In the genomic region with DNA sequence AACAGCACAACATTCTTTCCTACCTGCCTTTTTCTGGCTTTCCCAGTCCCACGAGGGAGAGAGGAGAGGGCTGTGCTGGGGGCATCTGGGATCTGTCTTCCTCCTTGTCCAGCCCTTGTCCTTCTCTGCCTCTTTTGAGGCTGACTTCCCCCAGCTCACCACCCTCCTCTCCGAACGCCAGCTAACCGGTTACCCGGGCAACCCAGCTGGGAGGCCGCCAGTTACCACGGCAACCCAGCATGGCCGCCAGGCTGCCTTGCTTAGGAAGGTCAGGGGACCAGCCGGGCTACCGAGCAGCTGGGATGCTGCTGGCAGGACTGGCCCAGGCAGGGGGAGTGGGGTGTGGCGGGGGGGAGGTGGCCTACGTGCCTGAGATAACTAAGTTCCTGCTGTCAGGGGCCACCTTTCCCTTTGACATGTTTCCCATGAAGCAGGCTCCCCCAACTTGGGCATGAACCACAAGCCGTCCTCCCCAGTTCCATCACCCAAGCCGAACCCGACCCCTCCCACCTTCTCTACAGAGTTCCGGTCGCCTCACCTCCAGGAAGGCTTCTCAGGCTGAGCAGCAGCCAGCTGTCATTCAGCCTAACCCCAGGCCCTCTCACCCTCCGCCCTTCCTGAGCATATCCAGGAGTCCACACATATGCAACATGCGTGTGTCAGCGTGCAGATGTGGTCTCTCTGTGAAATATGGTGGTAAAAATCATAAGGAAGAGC, we compare ENCODE assay signal across 9 cellular contexts. TPM values are rescaled to one million over a fixed set of nuclear protein-coding genes. Genes with fewer than 3 reads are reported as not detected.
DNase-seq lines count a peak whose midpoint lies in the region; ATAC-seq, FAIRE-seq and TF ChIP-seq lines count a peak whose summit lies in the region.
"Had no signal": no experiment of that assay in that cellular context is flagged by ENCODE, and none has a peak within 500 bp of the region (broad histone marks: within the 10 kb centered on the region; RNA-seq: fewer than 3 reads in every experiment).

No MANE protein-coding gene starts in this region.

- intact Hi-C loops in left ventricle myocardium superior (cut with micrococcal nuclease): no loop called here

- no peak for TF ChIP-seq CTCF in HFF-Myc (IDR thresholded peaks at IDR 0.05; ENCODE audit: low read depth, low read length, missing control alignments)

- no peak for FAIRE-seq in GM12891 (lab: Jason Lieb, UNC)

- H3K4me3 ChIP-seq in HFF-Myc (replicated peaks; ENCODE audit: low read depth, low read length): no peak overlapping the region
- H3K4me3 ChIP-seq: gastrocnemius medialis had no signal

- TF ChIP-seq POLR2A in GM12891 (IDR thresholded peaks at IDR 0.05; ENCODE audit: low read depth, low read length): no peak

- DNase-seq in HFF-Myc (ENCODE audit: extremely low read depth, low read depth) (peak; percentile 15), left ventricle myocardium superior (peak; percentile 88), putamen (ENCODE audit: low spot score) (peak; percentile 81), GM12891 (ENCODE audit: insufficient read length, low spot score) (no peak), OCI-M1 (lab: John Stamatoyannopoulos, UW) (no peak)

- ATAC-seq in SK-N-SH treated with all-trans-retinoic acid at 6 μM for 48 hours (peak; percentile 88), left ventricle myocardium superior (peak; percentile 52), GM19455 (IDR thresholded peaks at IDR 0.05; ENCODE audit: unreplicated experiment) (no peak), GM18868 (IDR thresholded peaks at IDR 0.05; ENCODE audit: unreplicated experiment) (no peak)
- ATAC-seq: gastrocnemius medialis had no signal

TF ChIP-seq in SK-N-SH treated with all-trans-retinoic acid at 6 μM for 48 hours, 23 proteins besides CTCF, POLR2A, EP300 and RAD21:
- no peak for TF ChIP-seq PPARA (CRISPR knock-in tag; IDR thresholded peaks at IDR 0.05; ENCODE audit: borderline replicate concordance)
- no peak for TF ChIP-seq TCF4 (CRISPR knock-in tag; IDR thresholded peaks at IDR 0.05; ENCODE audit: borderline replicate concordance)
- TF ChIP-seq, protein P1, sequence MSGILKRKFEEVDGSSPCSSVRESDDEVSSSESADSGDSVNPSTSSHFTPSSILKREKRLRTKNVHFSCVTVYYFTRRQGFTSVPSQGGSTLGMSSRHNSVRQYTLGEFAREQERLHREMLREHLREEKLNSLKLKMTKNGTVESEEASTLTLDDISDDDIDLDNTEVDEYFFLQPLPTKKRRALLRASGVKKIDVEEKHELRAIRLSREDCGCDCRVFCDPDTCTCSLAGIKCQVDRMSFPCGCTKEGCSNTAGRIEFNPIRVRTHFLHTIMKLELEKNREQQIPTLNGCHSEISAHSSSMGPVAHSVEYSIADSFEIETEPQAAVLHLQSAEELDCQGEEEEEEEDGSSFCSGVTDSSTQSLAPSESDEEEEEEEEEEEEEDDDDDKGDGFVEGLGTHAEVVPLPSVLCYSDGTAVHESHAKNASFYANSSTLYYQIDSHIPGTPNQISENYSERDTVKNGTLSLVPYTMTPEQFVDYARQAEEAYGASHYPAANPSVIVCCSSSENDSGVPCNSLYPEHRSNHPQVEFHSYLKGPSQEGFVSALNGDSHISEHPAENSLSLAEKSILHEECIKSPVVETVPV (CRISPR knock-in tag; IDR thresholded peaks at IDR 0.05): no peak
- TF ChIP-seq, protein P2, sequence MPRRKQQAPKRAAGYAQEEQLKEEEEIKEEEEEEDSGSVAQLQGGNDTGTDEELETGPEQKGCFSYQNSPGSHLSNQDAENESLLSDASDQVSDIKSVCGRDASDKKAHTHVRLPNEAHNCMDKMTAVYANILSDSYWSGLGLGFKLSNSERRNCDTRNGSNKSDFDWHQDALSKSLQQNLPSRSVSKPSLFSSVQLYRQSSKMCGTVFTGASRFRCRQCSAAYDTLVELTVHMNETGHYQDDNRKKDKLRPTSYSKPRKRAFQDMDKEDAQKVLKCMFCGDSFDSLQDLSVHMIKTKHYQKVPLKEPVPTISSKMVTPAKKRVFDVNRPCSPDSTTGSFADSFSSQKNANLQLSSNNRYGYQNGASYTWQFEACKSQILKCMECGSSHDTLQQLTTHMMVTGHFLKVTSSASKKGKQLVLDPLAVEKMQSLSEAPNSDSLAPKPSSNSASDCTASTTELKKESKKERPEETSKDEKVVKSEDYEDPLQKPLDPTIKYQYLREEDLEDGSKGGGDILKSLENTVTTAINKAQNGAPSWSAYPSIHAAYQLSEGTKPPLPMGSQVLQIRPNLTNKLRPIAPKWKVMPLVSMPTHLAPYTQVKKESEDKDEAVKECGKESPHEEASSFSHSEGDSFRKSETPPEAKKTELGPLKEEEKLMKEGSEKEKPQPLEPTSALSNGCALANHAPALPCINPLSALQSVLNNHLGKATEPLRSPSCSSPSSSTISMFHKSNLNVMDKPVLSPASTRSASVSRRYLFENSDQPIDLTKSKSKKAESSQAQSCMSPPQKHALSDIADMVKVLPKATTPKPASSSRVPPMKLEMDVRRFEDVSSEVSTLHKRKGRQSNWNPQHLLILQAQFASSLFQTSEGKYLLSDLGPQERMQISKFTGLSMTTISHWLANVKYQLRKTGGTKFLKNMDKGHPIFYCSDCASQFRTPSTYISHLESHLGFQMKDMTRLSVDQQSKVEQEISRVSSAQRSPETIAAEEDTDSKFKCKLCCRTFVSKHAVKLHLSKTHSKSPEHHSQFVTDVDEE (CRISPR knock-in tag; IDR thresholded peaks at IDR 0.05): 0 out of 2 replicates have a peak, but pooled peaks have one; percentile 34
- no peak for TF ChIP-seq ZNF70 (CRISPR knock-in tag; IDR thresholded peaks at IDR 0.05)

TF ChIP-seq in GM12891, 5 proteins besides CTCF, POLR2A, EP300 and RAD21:
- no peak for TF ChIP-seq PAX5 (IDR thresholded peaks at IDR 0.05; ENCODE audit: insufficient read depth, low read length, severe bottlenecking)
- TF ChIP-seq TAF1 (IDR thresholded peaks at IDR 0.05; ENCODE audit: low read depth, low read length): no peak
- no peak for TF ChIP-seq SPI1 (IDR thresholded peaks at IDR 0.05; ENCODE audit: low read depth, low read length)
- TF ChIP-seq POLR2AphosphoS5 (IDR thresholded peaks at IDR 0.05; ENCODE audit: low read depth, low read length): no peak
- TF ChIP-seq POU2F2 (IDR thresholded peaks at IDR 0.05; ENCODE audit: low read depth, low read length): no peak

RNA-seq across cellular contexts. Expression of gene PLEKHA6, which starts 8.7 kb away (rescaled TPM):
- 21.6 TPM for total RNA-seq in left ventricle myocardium superior
- polyA plus RNA-seq in GM12891 (2012; ENCODE audit: low read depth, missing spikeins): 0.33 TPM

Comparison
In these comparisons a context has a peak if more than half of its experiments do, and no peak if none do; other contexts are left out.
1. DNase-seq: peak in HFF-Myc (single experiment), left ventricle myocardium superior (single experiment) and putamen (single experiment); none in GM12891 (single experiment) and OCI-M1 (single experiment).
2. ATAC-seq: peak in SK-N-SH treated with all-trans-retinoic acid at 6 μM for 48 hours (single experiment) and left ventricle myocardium superior (single experiment); none in GM19455 (single experiment) and GM18868 (single experiment).